Comparison of ENCODE assay signal across 8 cellular contexts in the genomic region with DNA sequence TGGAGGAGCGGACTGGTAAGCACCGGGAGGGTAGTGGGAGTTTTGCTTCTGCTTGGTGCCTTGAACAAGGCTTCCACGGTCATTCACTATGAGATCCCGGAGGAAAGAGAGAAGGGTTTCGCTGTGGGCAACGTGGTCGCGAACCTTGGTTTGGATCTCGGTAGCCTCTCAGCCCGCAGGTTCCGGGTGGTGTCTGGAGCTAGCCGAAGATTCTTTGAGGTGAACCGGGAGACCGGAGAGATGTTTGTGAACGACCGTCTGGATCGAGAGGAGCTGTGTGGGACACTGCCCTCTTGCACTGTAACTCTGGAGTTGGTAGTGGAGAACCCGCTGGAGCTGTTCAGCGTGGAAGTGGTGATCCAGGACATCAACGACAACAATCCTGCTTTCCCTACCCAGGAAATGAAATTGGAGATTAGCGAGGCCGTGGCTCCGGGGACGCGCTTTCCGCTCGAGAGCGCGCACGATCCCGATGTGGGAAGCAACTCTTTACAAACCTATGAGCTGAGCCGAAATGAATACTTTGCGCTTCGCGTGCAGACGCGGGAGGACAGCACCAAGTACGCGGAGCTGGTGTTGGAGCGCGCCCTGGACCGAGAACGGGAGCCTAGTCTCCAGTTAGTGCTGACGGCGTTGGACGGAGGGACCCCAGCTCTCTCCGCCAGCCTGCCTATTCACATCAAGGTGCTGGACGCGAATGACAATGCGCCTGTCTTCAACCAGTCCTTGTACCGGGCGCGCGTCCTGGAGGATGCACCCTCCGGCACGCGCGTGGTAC. TPM values are rescaled to one million over a fixed set of nuclear protein-coding genes. Genes with fewer than 3 reads are reported as not detected.
DNase-seq lines count a peak whose midpoint lies in the region; ATAC-seq and TF ChIP-seq lines count a peak whose summit lies in the region.

No MANE protein-coding gene starts in this region.

- peak overlapping the region; percentile 85 for H3K4me2 ChIP-seq in smooth muscle cell

- peak overlapping the region; percentile 69 for H3K27ac ChIP-seq in smooth muscle cell (ENCODE audit: low read depth)

- no peaks in the 10 kb centered on the region for H3K36me3 Mint-ChIP-seq in activated naive CD4-positive, alpha-beta T cell treated with anti-CD3 and anti-CD28 coated beads, Interleukin-2, amount 10 ng/mL, durations not matched to agents 7 days and 5 days

- no peaks in the 10 kb centered on the region for H3K36me3 ChIP-seq in smooth muscle cell (ENCODE audit: low read depth)

- peak; percentile 7 for ATAC-seq in HG02763 (IDR thresholded peaks at IDR 0.05; ENCODE audit: unreplicated experiment)

- peak overlapping the region; percentile 38 for H3K9ac ChIP-seq in smooth muscle cell (ENCODE audit: low read depth)

- H3F3A ChIP-seq in smooth muscle cell (ENCODE audit: low read depth) = peaks cover 23% of the 10 kb centered on the region

- H3K9me3 ChIP-seq in smooth muscle cell (replicated peaks; ENCODE audit: low read depth) = no peaks in the 10 kb centered on the region

- peaks cover 52% of the 10 kb centered on the region for H4K20me1 ChIP-seq in smooth muscle cell (ENCODE audit: low read depth)

- no peak for TF ChIP-seq CTCF in smooth muscle cell (IDR thresholded peaks at IDR 0.05; ENCODE audit: borderline replicate concordance, insufficient read depth, poor library complexity, severe bottlenecking)

- H3K4me1 Mint-ChIP-seq in activated naive CD4-positive, alpha-beta T cell treated with anti-CD3 and anti-CD28 coated beads, Interleukin-2, amount 10 ng/mL, durations not matched to agents 7 days and 5 days = peaks cover 21% of the 10 kb centered on the region

- no peaks in the 10 kb centered on the region for H3K9me3 Mint-ChIP-seq in activated naive CD4-positive, alpha-beta T cell treated with anti-CD3 and anti-CD28 coated beads, Interleukin-2, amount 10 ng/mL, durations not matched to agents 7 days and 5 days

- WGBS in smooth muscle cell (ENCODE audit: low lambda C conversion rate) = 3% methylated on average over 58 of the region's 58 CpGs

- H3K27me3 Mint-ChIP-seq in activated naive CD4-positive, alpha-beta T cell treated with anti-CD3 and anti-CD28 coated beads, Interleukin-2, amount 10 ng/mL, durations not matched to agents 7 days and 5 days = peaks cover 66% of the 10 kb centered on the region

- no peak overlapping the region for H3K27ac Mint-ChIP-seq in activated naive CD4-positive, alpha-beta T cell treated with anti-CD3 and anti-CD28 coated beads, Interleukin-2, amount 10 ng/mL, durations not matched to agents 7 days and 5 days

- peak overlapping the region; percentile 58 for H3K4me3 ChIP-seq in smooth muscle cell

- H3K4me1 ChIP-seq in smooth muscle cell (ENCODE audit: low read depth) = peaks cover 31% of the 10 kb centered on the region

- no peak overlapping the region for H2AFZ ChIP-seq in smooth muscle cell (ENCODE audit: low read depth)

- H3K79me2 ChIP-seq in smooth muscle cell (ENCODE audit: low read depth) = peaks cover 48% of the 10 kb centered on the region

- peak; percentile 26 for DNase-seq in activated naive CD4-positive, alpha-beta T cell treated with anti-CD3 and anti-CD28 coated beads, Interleukin-2, amount 10 ng/mL, durations not matched to agents 7 days and 5 days
- no peak for DNase-seq in activated naive CD4-positive, alpha-beta T cell treated with Interleukin-2 at 50 U/mL for 16 hours
- DNase-seq in NCI-H2227 (lab: John Stamatoyannopoulos, UW; ENCODE audit: unreplicated experiment) = peak; percentile 76
- peak; percentile 53 for DNase-seq in brain pericyte (ENCODE audit: low read depth, low spot score)
- peak; percentile 30 for DNase-seq in iPS-NIHi7 (ENCODE audit: extremely low spot score)
- DNase-seq in smooth muscle cell (lab: John Stamatoyannopoulos, UW; ENCODE audit: unreplicated experiment) = no peak
- no peak for DNase-seq in central memory CD4-positive, alpha-beta T cell

- H3K4me3 Mint-ChIP-seq in activated naive CD4-positive, alpha-beta T cell treated with anti-CD3 and anti-CD28 coated beads, Interleukin-2, amount 10 ng/mL, durations not matched to agents 7 days and 5 days = peak overlapping the region; percentile 73

- CTCF ChIA-PET in activated naive CD4-positive, alpha-beta T cell treated with anti-CD3 and anti-CD28 coated beads, Interleukin-2, amount 10 ng/mL, durations not matched to agents 7 days and 5 days (lab: Charles Lee) = interaction anchor here (0.6 to 1.9 kb wide), 7 partner anchors 9 to 112 kb away, joined by 3 to 10 read pairs (median 3); partner anchors contain the start of genes PCDHGB3, PCDHGB6 and PCDHGC4

- H3K27me3 ChIP-seq in smooth muscle cell (ENCODE audit: low read depth) = no peaks in the 10 kb centered on the region

RNA-seq across cellular contexts. Expression of gene PCDHGC3, which starts 0.6 kb away (rescaled TPM):
- 38.2 and 50.3 TPM in 2 replicates for total RNA-seq in smooth muscle cell
- polyA plus RNA-seq in smooth muscle cell = 98.4 and 111 TPM in 2 replicates

RNA-seq across cellular contexts. Expression of gene PCDHGC4, which starts 8.5 kb away (rescaled TPM):
- total RNA-seq in smooth muscle cell = 1.2 and 3.8 TPM in 2 replicates
- 0.12 and 0.16 TPM in 2 replicates for polyA plus RNA-seq in smooth muscle cell

RNA-seq across cellular contexts. Expression of gene PCDHGC5, which starts 12.6 kb away (rescaled TPM):
- total RNA-seq in smooth muscle cell = 1.8 and 3.4 TPM in 2 replicates
- polyA plus RNA-seq in smooth muscle cell = 1.5 and 3.3 TPM in 2 replicates

RNA-seq across cellular contexts. Expression of gene PCDHGA12, which starts 46.0 kb away (rescaled TPM):
- 1.7 and 4.5 TPM in 2 replicates for total RNA-seq in smooth muscle cell
- 0.42 and 0.86 TPM in 2 replicates for polyA plus RNA-seq in smooth muscle cell

RNA-seq across cellular contexts. Expression of gene PCDHGA11, which starts 55.5 kb away (rescaled TPM):
- total RNA-seq in smooth muscle cell = 8.7 and 13.2 TPM in 2 replicates
- polyA plus RNA-seq in smooth muscle cell = 7.9 and 8.0 TPM in 2 replicates

Comparison
In these comparisons a context has a peak if more than half of its experiments do, and no peak if none do; other contexts are left out.
1. DNase-seq: peak in activated naive CD4-positive, alpha-beta T cell treated with anti-CD3 and anti-CD28 coated beads, Interleukin-2, amount 10 ng/mL, durations not matched to agents 7 days and 5 days (single experiment), NCI-H2227 (single experiment), brain pericyte (single experiment) and iPS-NIHi7 (single experiment); none in activated naive CD4-positive, alpha-beta T cell treated with Interleukin-2 at 50 U/mL for 16 hours (single experiment), smooth muscle cell (single experiment) and central memory CD4-positive, alpha-beta T cell (single experiment).